ENCODE assay signal across 16 cellular contexts in genomic region chr1:234827181-234827580, GRCh38.
"Had no signal": no experiment of that assay in that cellular context is flagged by ENCODE, and none has a peak within 500 bp of the region (broad histone marks: within the 10 kb centered on the region; RNA-seq: fewer than 3 reads in every experiment).

No MANE protein-coding gene starts in this region.

- H3K27ac ChIP-seq: coronary artery, esophagus squamous epithelium, foreskin keratinocyte, left ventricle myocardium inferior, lower lobe of right lung, skin epidermis had no signal

- H3K27me3 ChIP-seq: esophagus squamous epithelium had no signal

- H3K9me3 ChIP-seq: esophagus squamous epithelium, left ventricle myocardium inferior, lower lobe of right lung had no signal

- H3K4me3 ChIP-seq: coronary artery, esophagus squamous epithelium, left ventricle myocardium inferior, lower lobe of right lung, skin epidermis had no signal

- DNase-seq: effector memory CD8-positive, alpha-beta T cell; esophagus squamous epithelium; foreskin keratinocyte; immature natural killer cell; left ventricle myocardium inferior; lower lobe of right lung; midbrain; naive B cell; posterior cingulate gyrus; stimulated activated CD4-positive, alpha-beta T cell treated with anti-CD3 and anti-CD28 coated beads, Interleukin-2, amount 100 ng/mL, for 24 hours; stimulated activated naive CD4-positive, alpha-beta T cell treated with Interleukin-2 at 50 U/mL for 16 hours had no signal

- H3K36me3 ChIP-seq: esophagus squamous epithelium, left ventricle myocardium inferior, lower lobe of right lung had no signal

- FAIRE-seq: keratinocyte, urothelium cell line had no signal

- H3K4me1 ChIP-seq: foreskin keratinocyte, left ventricle myocardium inferior, lower lobe of right lung had no signal

- ATAC-seq: effector memory CD8-positive, alpha-beta T cell; foreskin keratinocyte; sciatic nerve had no signal
